ENCODE assay signal across 9 cellular contexts in genomic region chr12:77324416-77324762, GRCh38.
A peak's percentile ranks its signal among the peaks of the same experiment; 100 is the strongest.
DNase-seq lines count a peak whose midpoint lies in the region; ATAC-seq, FAIRE-seq and TF ChIP-seq lines count a peak whose summit lies in the region.
"Had no signal": no experiment of that assay in that cellular context is flagged by ENCODE, and none has a peak within 500 bp of the region (broad histone marks: within the 10 kb centered on the region; RNA-seq: fewer than 3 reads in every experiment).

No MANE protein-coding gene starts in this region.

- no peak for TF ChIP-seq EP300 in stomach (IDR thresholded peaks at IDR 0.05)

- H3K4me3 ChIP-seq in HAP-1 = peak overlapping the region; percentile 14; the same call in 1 of the 2 replicates
- H3K4me3 ChIP-seq in ascending aorta = peak overlapping the region; percentile 57 to 70
- H3K4me3 ChIP-seq in keratinocyte (ENCODE audit: control insufficient read depth in 2 of 3, extremely low read depth in 1 of 3, insufficient read depth in 2 of 3, low read depth in 1 of 3, low read length in 3 of 3) = peak overlapping the region; percentile 54 to 78 (median 58)
- peak overlapping the region; percentile 54 to 67 (median 58) for H3K4me3 ChIP-seq in stomach

- no peak overlapping the region for H3K27ac ChIP-seq in ascending aorta
- no peak overlapping the region for H3K27ac ChIP-seq in keratinocyte (ENCODE audit: control insufficient read depth, insufficient read depth, low read length)
- peak overlapping the region in 2 of 5 donors; percentile 65 to 68 for H3K27ac ChIP-seq in stomach

- H3K4me1 ChIP-seq in HAP-1 (no peaks in the 10 kb centered on the region), ascending aorta (no peaks in the 10 kb centered on the region), keratinocyte (ENCODE audit: control insufficient read depth, extremely low read depth, insufficient read depth, low read length) (peaks cover 16% of the 10 kb centered on the region), stomach (peaks cover 4 to 19% (median 18%) of the 10 kb centered on the region in 4 donors)

- DNase-seq in HAP-1 (ENCODE audit: low spot score in 2 of 2) (no peak), ascending aorta (ENCODE audit: low spot score in 2 of 2) (no peak), keratinocyte (ENCODE audit: low read depth, low spot score) (no peak), stomach (no peak), globus pallidus (ENCODE audit: low spot score) (no peak), AG08396 (ENCODE audit: low spot score) (no peak)

- no peak for TF ChIP-seq CTCF in ascending aorta (IDR thresholded peaks at IDR 0.05)
- TF ChIP-seq CTCF in keratinocyte (optimal IDR thresholded peaks at IDR 0.05 in 1 of 3, IDR thresholded peaks at IDR 0.05 in 1 of 3, conservative IDR thresholded peaks at IDR 0.05 in 1 of 3; ENCODE audit: extremely low read depth in 1 of 3, insufficient read depth in 2 of 3, low read length in 3 of 3) = no peak
- no peak for TF ChIP-seq CTCF in stomach (IDR thresholded peaks at IDR 0.05)

- H2AFZ ChIP-seq in keratinocyte (ENCODE audit: control insufficient read depth, low read length) = peak overlapping the region; percentile 91

- H3K27me3 ChIP-seq in HAP-1 (ENCODE audit: low read depth) = peaks cover 37% of the 10 kb centered on the region
- no peaks in the 10 kb centered on the region for H3K27me3 ChIP-seq in ascending aorta
- no peaks in the 10 kb centered on the region for H3K27me3 ChIP-seq in keratinocyte (ENCODE audit: control insufficient read depth, extremely low read depth, insufficient read depth, low read length)
- H3K27me3 ChIP-seq in stomach = peaks cover 0 to 33% (median 0%) of the 10 kb centered on the region in 3 donors

- no peaks in the 10 kb centered on the region for H4K20me1 ChIP-seq in keratinocyte (ENCODE audit: control insufficient read depth, extremely low read depth, insufficient read depth, low read length)

- no peaks in the 10 kb centered on the region for H3K79me2 ChIP-seq in keratinocyte (ENCODE audit: control insufficient read depth, insufficient read depth, low read length)

- peak overlapping the region; percentile 84 for H3K4me2 ChIP-seq in keratinocyte (ENCODE audit: control insufficient read depth, extremely low read depth, insufficient read depth, low read depth, low read length)

- H3K9me3 ChIP-seq in HAP-1 = no peaks in the 10 kb centered on the region
- no peaks in the 10 kb centered on the region for H3K9me3 ChIP-seq in ascending aorta
- H3K9me3 ChIP-seq in keratinocyte (ENCODE audit: control insufficient read depth, low read depth, low read length) = no peaks in the 10 kb centered on the region
- no peaks in the 10 kb centered on the region for H3K9me3 ChIP-seq in stomach

- peak overlapping the region; percentile 58 for H3K9ac ChIP-seq in keratinocyte (ENCODE audit: control insufficient read depth, extremely low read depth, insufficient read depth, low read length)

- in situ Hi-C loops in HAP-1 (cut with MboI; ENCODE audit: low sequenced_read_pairs) = no loop called here

- no peak for FAIRE-seq in keratinocyte (lab: Jason Lieb, UNC)
- FAIRE-seq: HTR-8/SVneo had no signal

- H3K36me3 ChIP-seq in HAP-1 (replicated peaks) = no peaks in the 10 kb centered on the region
- H3K36me3 ChIP-seq in ascending aorta = no peaks in the 10 kb centered on the region
- no peaks in the 10 kb centered on the region for H3K36me3 ChIP-seq in keratinocyte (ENCODE audit: control insufficient read depth in 2 of 2, extremely low read depth in 1 of 2, insufficient read depth in 2 of 2, low read length in 2 of 2)
- H3K36me3 ChIP-seq in stomach = no peaks in the 10 kb centered on the region

- no peaks in the 10 kb centered on the region for H3K9me1 ChIP-seq in keratinocyte (ENCODE audit: control insufficient read depth, extremely low read depth, insufficient read depth, low read length)

- dilution Hi-C loops in keratinocyte (cut with MboI; ENCODE audit: extremely low pct_ligation_motif_present, low sequenced_read_pairs) = no loop called here

- 1 to 4% (median 2%) methylated on average over 11 to 15 of the region's 15 CpGs for WGBS in stomach, 5 donors

- TF ChIP-seq POLR2A in stomach (IDR thresholded peaks at IDR 0.05) (no peak), GM18505 (IDR thresholded peaks at IDR 0.05; ENCODE audit: borderline replicate concordance, extremely low read depth, insufficient read depth, insufficient read length) (no peak)

- intact Hi-C loops in ascending aorta (cut with DNase I) (loop anchor here (10.0 kb wide), 1 partner anchor 260 kb away; the partner anchor contains the start of gene E2F7), stomach (cut with DNase I; ENCODE audit: low total_unique reads) (no loop called here)

- ATAC-seq in GM18505 (IDR thresholded peaks at IDR 0.05; ENCODE audit: unreplicated experiment) (no peak), GM18867 (IDR thresholded peaks at IDR 0.05; ENCODE audit: unreplicated experiment) (no peak)
